In the genomic region with DNA sequence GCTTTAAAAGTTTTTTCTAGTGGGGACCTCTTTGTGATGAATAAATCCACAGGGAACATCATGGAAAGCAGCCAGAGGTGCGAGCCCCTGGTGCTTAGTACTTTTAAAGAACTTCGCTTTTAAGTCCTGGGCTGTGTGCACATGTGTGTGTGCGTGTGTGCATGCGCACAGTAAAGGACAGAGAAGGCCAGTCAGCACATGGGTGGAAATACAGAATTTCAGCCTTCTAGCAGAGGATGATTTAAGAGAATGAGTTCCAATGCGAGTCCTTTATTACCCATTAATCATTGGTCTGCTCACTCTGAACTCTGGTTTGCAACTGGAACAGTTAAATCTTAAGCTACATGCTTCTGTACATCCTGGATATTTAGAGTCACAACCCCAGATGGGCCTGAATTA, we compare ENCODE assay signal across 9 cellular contexts. TPM values are rescaled to one million over a fixed set of nuclear protein-coding genes. Genes with fewer than 3 reads are reported as not detected.
DNase-seq lines count a peak whose midpoint lies in the region; ATAC-seq and TF ChIP-seq lines count a peak whose summit lies in the region.
"Had no signal": no experiment of that assay in that cellular context is flagged by ENCODE, and none has a peak within 500 bp of the region (broad histone marks: within the 10 kb centered on the region; RNA-seq: fewer than 3 reads in every experiment).

No MANE protein-coding gene starts in this region.

- peaks cover 91% of the 10 kb centered on the region for H3K79me2 ChIP-seq in fibroblast of lung (ENCODE audit: control insufficient read depth, insufficient read depth, low read length)

- H3K36me3 ChIP-seq in A673 (ENCODE audit: insufficient read depth, low read length, poor library complexity, severe bottlenecking) (no peaks in the 10 kb centered on the region), SJSA1 (peaks cover 14% of the 10 kb centered on the region), fibroblast of lung (ENCODE audit: control insufficient read depth, insufficient read depth, low read length) (no peaks in the 10 kb centered on the region)

- H3K9me3 ChIP-seq in A673 (ENCODE audit: low read depth, low read length, poor library complexity, severe bottlenecking) (no peaks in the 10 kb centered on the region), SJSA1 (replicated peaks) (no peaks in the 10 kb centered on the region), fibroblast of lung (ENCODE audit: control insufficient read depth, insufficient read depth, low read depth, low read length) (no peaks in the 10 kb centered on the region)

- H3K27me3 ChIP-seq in A673 (replicated peaks; ENCODE audit: insufficient read depth, low read depth, low read length, poor library complexity) (no peaks in the 10 kb centered on the region), SJSA1 (replicated peaks) (no peaks in the 10 kb centered on the region), fibroblast of lung (ENCODE audit: control insufficient read depth, insufficient read depth, low read length) (no peaks in the 10 kb centered on the region)

- peak overlapping the region; percentile 74 for H3K4me3 Mint-ChIP-seq in neural crest cell
- H3K4me3 Mint-ChIP-seq: CD4-positive, CD25-positive, alpha-beta regulatory T cell had no signal

- H4K20me1 ChIP-seq in fibroblast of lung (ENCODE audit: control insufficient read depth, extremely low read depth, insufficient read depth, low read length): no peaks in the 10 kb centered on the region

- H3K36me3 Mint-ChIP-seq in neural crest cell (ENCODE audit: low read depth): no peaks in the 10 kb centered on the region
- H3K36me3 Mint-ChIP-seq: CD4-positive, CD25-positive, alpha-beta regulatory T cell had no signal

- TF ChIP-seq CTCF in A673 (conservative IDR thresholded peaks at IDR 0.05; ENCODE audit: low read depth, low read length): no peak
- no peak for TF ChIP-seq CTCF in fibroblast of lung (conservative IDR thresholded peaks at IDR 0.05 in 1 of 2, IDR thresholded peaks at IDR 0.05 in 1 of 2; ENCODE audit: low read depth in 1 of 2, low read length in 2 of 2)
- TF ChIP-seq CTCF in neural crest cell (conservative IDR thresholded peaks at IDR 0.05): no peak

- POLR2A ChIA-PET in A673 (lab: Charles Lee; ENCODE audit: low non-redundant PET): no interaction called here

- peak overlapping the region; percentile 99 for H3K27ac Mint-ChIP-seq in neural crest cell (ENCODE audit: unreplicated experiment)
- H3K27ac Mint-ChIP-seq: CD4-positive, CD25-positive, alpha-beta regulatory T cell had no signal

- no peak overlapping the region for H2AFZ ChIP-seq in fibroblast of lung (ENCODE audit: low read length)

- peak overlapping the region; percentile 44 for H3K9ac ChIP-seq in fibroblast of lung (ENCODE audit: insufficient read depth, low read length)

- no peaks in the 10 kb centered on the region for H3K27me3 Mint-ChIP-seq in neural crest cell (ENCODE audit: low read depth)

- H3K4me1 Mint-ChIP-seq in neural crest cell: peaks cover 90% of the 10 kb centered on the region

- H3K4me1 ChIP-seq in A673 (ENCODE audit: insufficient read depth, low read length, poor library complexity, severe bottlenecking): peaks cover 80% of the 10 kb centered on the region
- H3K4me1 ChIP-seq in SJSA1 (replicated peaks): peaks cover 62% of the 10 kb centered on the region
- peaks cover 52% of the 10 kb centered on the region for H3K4me1 ChIP-seq in fibroblast of lung (ENCODE audit: control insufficient read depth, extremely low read depth, insufficient read depth, low read length)

- peak overlapping the region; percentile 23 for H3K4me3 ChIP-seq in A673 (ENCODE audit: low read depth, low read length, poor library complexity, severe bottlenecking)
- H3K4me3 ChIP-seq in SJSA1: no peak overlapping the region
- H3K4me3 ChIP-seq in fibroblast of lung (replicated peaks in 1 of 4; ENCODE audit: control extremely low read depth in 1 of 4, insufficient read depth in 1 of 4, low read depth in 3 of 4, low read length in 4 of 4): peak overlapping the region; percentile 5 to 47 (median 29)

- ATAC-seq in GM18502 (IDR thresholded peaks at IDR 0.05; ENCODE audit: poor library complexity, unreplicated experiment): no peak

- H3K27ac ChIP-seq in A673 (ENCODE audit: low read depth, low read length, poor library complexity, severe bottlenecking) (peak overlapping the region; percentile 85), SJSA1 (peak overlapping the region; percentile 72), fibroblast of lung (ENCODE audit: insufficient read depth, low read length) (peak overlapping the region; percentile 96)

- BruUV-seq in A673 (replicated peaks; lab: Mats Ljungman, UMichigan): TSS peak; percentile 72

- peak; percentile 37 for DNase-seq in A673 (ENCODE audit: low spot score)
- DNase-seq in SJSA1 (ENCODE audit: low read depth in 1 of 2, low spot score in 2 of 2): no peak
- peak; percentile 68 to 77 for DNase-seq in fibroblast of lung (ENCODE audit: low read depth in 2 of 2)
- DNase-seq in neural crest cell (ENCODE audit: low read depth, low spot score): no peak
- DNase-seq in NCI-H2029 treated with DMSO at 0.1 percent for 48 hours (lab: John Stamatoyannopoulos, UW): no peak
- no peak for DNase-seq in NCI-H524 (lab: John Stamatoyannopoulos, UW)
- DNase-seq in NCI-H2171 (lab: John Stamatoyannopoulos, UW): no peak
- DNase-seq: CD4-positive, CD25-positive, alpha-beta regulatory T cell had no signal

- intact Hi-C loops in A673 (cut with micrococcal nuclease; ENCODE audit: unreplicated experiment): no loop called here

- H3K4me2 ChIP-seq in fibroblast of lung (ENCODE audit: extremely low read depth, insufficient read depth, low read length): peak overlapping the region; percentile 94

- CTCF ChIA-PET in A673 (lab: Charles Lee): no interaction called here

- no peaks in the 10 kb centered on the region for H3K9me3 Mint-ChIP-seq in neural crest cell

RNA-seq across cellular contexts. Expression of gene TEAD1, which starts 18.9 kb away (rescaled TPM):
- total RNA-seq in A673 (2021) (74.6 and 81.8 TPM in 2 replicates), fibroblast of lung (65.0 and 121 TPM in 2 replicates), neural crest cell (84.1 and 87.3 TPM in 2 replicates)
- total RNA-seq in SJSA1 (2014; rRNA removed; shearing (Covaris generic)): 77.0 and 123 TPM in 2 replicates
- 78.9 and 88.6 TPM in 2 replicates for polyA plus RNA-seq in fibroblast of lung
- polyA plus RNA-seq in fibroblast of lung (2012): 58.0 and 90.2 TPM in 2 replicates
- polyA minus RNA-seq in fibroblast of lung (ENCODE audit: low replicate concordance): 97.1 and 105 TPM in 2 replicates
- polyA plus RNA-seq: CD4-positive, CD25-positive, alpha-beta regulatory T cell had no signal

Comparison
In these comparisons a context has a peak if more than half of its experiments do, and no peak if none do; other contexts are left out.
1. DNase-seq: peak in A673 (single experiment) and fibroblast of lung (2 of 2); none in SJSA1 (0 of 2), neural crest cell (single experiment), NCI-H2029 treated with DMSO at 0.1 percent for 48 hours (single experiment), NCI-H524 (0 of 2) and NCI-H2171 (single experiment).
2. Peak in every context shown above with its lines, with median percentiles within 50 percentile points of each other: H3K27ac ChIP-seq.